ENCODE assay signal across 11 cellular contexts in genomic region chr14:73749706-73750105, GRCh38. TPM values are rescaled to one million over a fixed set of nuclear protein-coding genes. Genes with fewer than 3 reads are reported as not detected.
A peak's percentile ranks its signal among the peaks of the same experiment; 100 is the strongest.
DNase-seq lines count a peak whose midpoint lies in the region; ATAC-seq, FAIRE-seq and TF ChIP-seq lines count a peak whose summit lies in the region.
"Had no signal": no experiment of that assay in that cellular context is flagged by ENCODE, and none has a peak within 500 bp of the region (broad histone marks: within the 10 kb centered on the region; RNA-seq: fewer than 3 reads in every experiment).

No MANE protein-coding gene starts in this region.

- H3K36me3 ChIP-seq in heart left ventricle (no peaks in the 10 kb centered on the region), GM12878 (ENCODE audit: control insufficient read depth in 2 of 2, insufficient read depth in 2 of 2, low read length in 1 of 2) (peaks cover 12 to 16% of the 10 kb centered on the region in 2 experiments), muscle layer of duodenum (ENCODE audit: control insufficient read depth in 1 of 2, insufficient read depth in 2 of 2, low read length in 2 of 2) (no peaks in the 10 kb centered on the region), upper lobe of left lung (no peaks in the 10 kb centered on the region)

- DNase-seq in heart left ventricle (no peak), Right ventricle myocardium inferior (ENCODE audit: missing footprints) (no peak), GM12878 (ENCODE audit: low read depth, low spot score) (no peak), upper lobe of left lung (no peak), NCI-H187 (lab: John Stamatoyannopoulos, UW) (no peak), medulla oblongata (ENCODE audit: extremely low spot score) (no peak)
- no peak for DNase-seq in activated CD4-positive, alpha-beta T cell treated with anti-CD3 and anti-CD28 coated beads for 4 hours
- DNase-seq: MM.1S, mucosa of descending colon, NCI-H524 had no signal

- RAD21 ChIA-PET in GM12878 (lab: Charles Lee; ENCODE audit: unreplicated experiment) = interaction anchor here (0.7 to 25.6 kb wide), 5 partner anchors 21 to 81 kb away, joined by 3 to 710 read pairs (median 4); no protein-coding TSS in a partner anchor

- intact Hi-C loops in heart left ventricle (cut with DNase I) (loop anchor here in 5 of 10 donors (5.0 kb wide), 1 partner anchor 38 kb away; no protein-coding TSS in a partner anchor), Right ventricle myocardium inferior (cut with DNase I) (no loop called here), GM12878 (cut with micrococcal nuclease; ENCODE audit: unreplicated experiment) (loop anchor here (5.0 kb wide), 1 partner anchor 38 kb away; no protein-coding TSS in a partner anchor)

- no TSS peak for BruUV-seq in GM12878 (replicated peaks; lab: Mats Ljungman, UMichigan)

- H3K4me1 ChIP-seq in heart left ventricle (peaks cover 64 to 100% (median 100%) of the 10 kb centered on the region in 12 donors), GM12878 (ENCODE audit: control insufficient read depth, insufficient read depth, low read length) (peaks cover 86% of the 10 kb centered on the region), muscle layer of duodenum (ENCODE audit: control insufficient read depth in 1 of 2, insufficient read depth in 2 of 2, low read length in 2 of 2) (peaks cover 78 to 99% of the 10 kb centered on the region in 2 donors), upper lobe of left lung (peaks cover 90 to 100% (median 97%) of the 10 kb centered on the region in 4 donors)

- TF ChIP-seq EP300 in GM12878 (IDR thresholded peaks at IDR 0.05; ENCODE audit: borderline replicate concordance in 1 of 2, control insufficient read depth in 1 of 2, low read depth in 2 of 2, low read length in 2 of 2) (no peak), upper lobe of left lung (IDR thresholded peaks at IDR 0.05) (no peak)

- CTCF ChIA-PET in GM12878 (lab: Yijun Ruan, JAX) = interaction anchor here (1.3 to 21.0 kb wide), 2 partner anchors 21 to 74 kb away, joined by 7 to 288 read pairs; no protein-coding TSS in a partner anchor

- 35 to 53% (median 38%) methylated on average over 6 of the region's 6 CpGs for WGBS in heart left ventricle, 4 donors
- WGBS in GM12878 (ENCODE audit: insufficient coverage, insufficient replicate concordance, low lambda C conversion rate, missing lambda C conversion rate) = 35% methylated on average over 6 of the region's 6 CpGs
- WGBS in upper lobe of left lung, 2 donors = 33 to 40% methylated on average over 6 of the region's 6 CpGs

- no peak for FAIRE-seq in GM12878 (lab: Jason Lieb, UNC)

- no peak for TF ChIP-seq RAD21 in GM12878 (IDR thresholded peaks at IDR 0.05; ENCODE audit: insufficient read depth, low read depth, low read length)

- H3K9me3 ChIP-seq in heart left ventricle (no peaks in the 10 kb centered on the region), GM12878 (replicated peaks; ENCODE audit: control insufficient read depth, insufficient read depth, low read length) (no peaks in the 10 kb centered on the region), muscle layer of duodenum (ENCODE audit: control insufficient read depth in 1 of 2, low read length in 2 of 2) (no peaks in the 10 kb centered on the region), upper lobe of left lung (no peaks in the 10 kb centered on the region)
- H3K9me3 ChIP-seq: mucosa of descending colon had no signal

- no peak for TF ChIP-seq POLR2A in heart left ventricle (IDR thresholded peaks at IDR 0.05)
- no peak for TF ChIP-seq POLR2A in GM12878 (IDR thresholded peaks at IDR 0.05; ENCODE audit: low read depth, low read length)
- no peak for TF ChIP-seq POLR2A in upper lobe of left lung (IDR thresholded peaks at IDR 0.05)

- H3K4me3 ChIP-seq in heart left ventricle (no peak overlapping the region), GM12878 (no peak overlapping the region), muscle layer of duodenum (ENCODE audit: low read depth in 1 of 2, low read length in 2 of 2) (no peak overlapping the region), upper lobe of left lung (no peak overlapping the region)
- H3K4me3 ChIP-seq: mucosa of descending colon had no signal

- H2AFZ ChIP-seq in GM12878 (ENCODE audit: control insufficient read depth, low read depth, low read length) = no peak overlapping the region

- POLR2A ChIA-PET in GM12878 (lab: Charles Lee) = interaction anchor here (0.6 to 7.3 kb wide), 6 partner anchors 7 to 304 kb away, joined by 3 to 54 read pairs (median 4); no protein-coding TSS in a partner anchor

- H3K27ac ChIP-seq in heart left ventricle (peak overlapping the region; percentile 25 to 100 (median 94)), GM12878 (ENCODE audit: control insufficient read depth, insufficient read depth) (peak overlapping the region; percentile 7; the same call in 1 of the 2 replicates), muscle layer of duodenum (ENCODE audit: low read length) (peak overlapping the region; percentile 43), upper lobe of left lung (peak overlapping the region in 3 of 4 donors; percentile 96 to 98 (median 97))

- H3K27me3 ChIP-seq in heart left ventricle (no peaks in the 10 kb centered on the region), GM12878 (replicated peaks in 1 of 2; ENCODE audit: control insufficient read depth in 2 of 2, insufficient read depth in 2 of 2, low read length in 1 of 2) (no peaks in the 10 kb centered on the region), muscle layer of duodenum (ENCODE audit: low read depth, low read length) (no peaks in the 10 kb centered on the region), upper lobe of left lung (no peaks in the 10 kb centered on the region)

- H3K79me2 ChIP-seq in GM12878 (ENCODE audit: control insufficient read depth, insufficient read depth, low read length) = peaks cover 100% of the 10 kb centered on the region

- SMC1A ChIA-PET in GM12878 (lab: Charles Lee; ENCODE audit: uncharacterized antibody, unreplicated experiment) = interaction anchor here (1.0 to 14.6 kb wide), 8 partner anchors 19 to 80 kb away, joined by 3 to 214 read pairs (median 5); no protein-coding TSS in a partner anchor

- H3K9ac ChIP-seq in GM12878 (ENCODE audit: control insufficient read depth, insufficient read depth, low read length) = no peak overlapping the region

- H3K4me2 ChIP-seq in GM12878 (ENCODE audit: control insufficient read depth, insufficient read depth) = peak overlapping the region; percentile 11; the same call in 1 of the 2 replicates

- H4K20me1 ChIP-seq in GM12878 (ENCODE audit: control insufficient read depth, insufficient read depth) = peaks cover 35% of the 10 kb centered on the region

- in situ Hi-C loops in GM12878 (cut with MboI) = loop anchor here (25.0 kb wide), 3 partner anchors 288 to 1788 kb away; no protein-coding TSS in a partner anchor

- TF ChIP-seq CTCF in heart left ventricle (IDR thresholded peaks at IDR 0.05) (no peak), GM12878 (IDR thresholded peaks at IDR 0.05 in 2 of 3, conservative IDR thresholded peaks at IDR 0.05 in 1 of 3; ENCODE audit: control insufficient read depth in 2 of 3, extremely low read depth in 1 of 3, insufficient read depth in 1 of 3, low read depth in 3 of 3, low read length in 3 of 3) (no peak), upper lobe of left lung (IDR thresholded peaks at IDR 0.05) (no peak)

- ATAC-seq in heart left ventricle = no peak
- ATAC-seq in Right ventricle myocardium inferior = no peak
- no peak for ATAC-seq in GM12878
- ATAC-seq in upper lobe of left lung (ENCODE audit: low FRiP score in 2 of 2) = no peak

TF ChIP-seq in GM12878, 131 proteins besides CTCF, POLR2A, EP300 and RAD21 (continues in another document):
- TF ChIP-seq CBX3 (IDR thresholded peaks at IDR 0.05; ENCODE audit: borderline replicate concordance, low read depth) (no peak), IRF3 (IDR thresholded peaks at IDR 0.05) (no peak), CREM (IDR thresholded peaks at IDR 0.05; ENCODE audit: low read depth) (no peak)

RNA-seq across cellular contexts. Expression of gene PNMA1, which starts 35.5 kb away (rescaled TPM):
- total RNA-seq in heart left ventricle (10 to 100 TPM; 14.5 to 32.3 (median 25.9) TPM), Right ventricle myocardium inferior (14.9 TPM), GM12878 (2014; rRNA removed) (3.8 and 4.0 TPM in 2 replicates), GM12878 (2014; rRNA removed; fragmentation: Illumina TruSeq; extraction: Trizol) (6.8 TPM in 2 replicates), GM12878 (2021) (22.4 and 24.0 TPM in 2 replicates), upper lobe of left lung (10 to 100 TPM in 5 of 6 donors, 1 to 10 TPM in 1; 9.9 to 28.9 (median 15.2) TPM)
- polyA plus RNA-seq in heart left ventricle (10 to 100 TPM in 1 of 2 donors, 1 to 10 TPM in 1; 7.4 to 27.3 TPM), GM12878 (2011; rRNA removed) (7.8 and 9.7 TPM in 2 replicates), GM12878 (2014; fragmentation: Illumina TruSeq; extraction: Trizol) (14.0 and 14.4 TPM in 2 replicates), GM12878 (2014; fragmentation: Nextera tagmentation; extraction: Ambion mirVana) (1 to 10 TPM; 1.8 to 6.5 TPM), GM12878 (2014; rRNA removed) (14.4 and 15.3 TPM in 2 replicates), GM12878 (2016; fragmentation: Nextera tagmentation; extraction: Ambion mirVana) (10 to 100 TPM; 35.0 to 39.3 TPM)
- total RNA-seq in GM12878 (2013; cell fraction: nucleolus; rRNA removed) = 8.8 and 10.1 TPM in 2 replicates
- polyA plus RNA-seq in GM12878 (2011; ENCODE audit: low read depth) = 7.3 TPM
- 7.1 and 7.2 TPM in 2 replicates for polyA plus RNA-seq in GM12878 (2011; cell fraction: cytosol; rRNA removed)
- polyA plus RNA-seq in GM12878 (2011; cell fraction: nucleus; rRNA removed) = 7.9 and 9.2 TPM in 2 replicates
- 9.3 and 11.6 TPM in 2 replicates for polyA plus RNA-seq in GM12878 (2012)
- polyA minus RNA-seq in GM12878 (2011; rRNA and poly(A)+ RNA removed) = 5.3 and 7.1 TPM in 2 replicates
- polyA minus RNA-seq in GM12878 (2011; cell fraction: cytosol; rRNA and poly(A)+ RNA removed) = 3.3 and 3.7 TPM in 2 replicates
- polyA minus RNA-seq in GM12878 (2011; cell fraction: nucleus; rRNA and poly(A)+ RNA removed) = 3.6 and 4.6 TPM in 2 replicates

Comparison
In these comparisons a context has a peak if more than half of its experiments do, and no peak if none do; other contexts are left out.
1. H3K27ac ChIP-seq: peak in every context shown above with its lines; median percentile 97 in upper lobe of left lung; 94 in heart left ventricle; 43 in muscle layer of duodenum; 7 in GM12878.